Comparison of ENCODE assay signal across 19 cellular contexts in the genomic region with DNA sequence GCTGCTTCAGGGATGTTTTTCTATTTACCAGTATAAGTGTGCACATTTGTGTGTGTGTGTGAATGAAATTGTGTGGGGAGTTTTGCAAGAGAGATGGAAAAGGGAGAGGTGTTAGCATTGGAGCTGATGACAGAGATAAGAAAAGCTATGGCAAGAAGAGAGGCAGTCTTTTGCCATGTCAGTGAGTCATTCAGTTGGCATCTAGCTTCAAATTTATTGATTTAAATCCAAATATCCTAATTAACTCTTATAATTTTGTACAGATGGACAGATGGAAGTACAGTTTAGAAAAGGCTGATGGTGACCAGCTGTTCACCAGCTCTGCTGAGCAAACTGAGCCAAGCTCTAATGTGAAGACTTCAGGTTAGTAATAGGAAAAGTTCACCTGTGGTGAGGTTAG. TPM values are rescaled to one million over a fixed set of nuclear protein-coding genes. Genes with fewer than 3 reads are reported as not detected.
"Had no signal": no experiment of that assay in that cellular context is flagged by ENCODE, and none has a peak within 500 bp of the region (broad histone marks: within the 10 kb centered on the region; RNA-seq: fewer than 3 reads in every experiment).

No MANE protein-coding gene starts in this region.

- H3K9me3 Mint-ChIP-seq: activated CD4-positive, alpha-beta T cell treated with anti-CD3 and anti-CD28 coated beads, Interleukin-2, amount 10 ng/mL, durations not matched to agents 7 days and 5 days; activated naive CD4-positive, alpha-beta T cell treated with anti-CD3 and anti-CD28 coated beads, Interleukin-2, amount 50 U/mL, for 24 hours; dendritic cell treated with granulocyte-macrophage colony-stimulating factor and Interleukin-4, amounts not matched to agents 40 ng/mL and 50 ng/mL, for 4 days; effector memory CD8-positive, alpha-beta T cell; natural killer cell treated with Interleukin-12 subunit alpha and Interleukin-12 subunit beta and Interleukin-15 and Interleukin-18, amount 100 ng/mL, for 72 hours; WTC11 had no signal

- H3K36me3 ChIP-seq: left lung, spleen had no signal

- H3K4me3 ChIP-seq: left lung, psoas muscle, spleen had no signal

- H3K4me3 Mint-ChIP-seq: activated CD4-positive, alpha-beta T cell treated with anti-CD3 and anti-CD28 coated beads, Interleukin-2, amount 10 ng/mL, durations not matched to agents 7 days and 5 days; effector memory CD8-positive, alpha-beta T cell had no signal

- DNase-seq: activated CD4-positive, alpha-beta T cell treated with anti-CD3 and anti-CD28 coated beads, Interleukin-2, amount 10 ng/mL, durations not matched to agents 7 days and 5 days; activated T-cell treated with anti-CD3 and anti-CD28 coated beads for 4 hours; amygdala; effector memory CD8-positive, alpha-beta T cell; foreskin melanocyte; head of caudate nucleus; left lung; psoas muscle; spleen; stimulated activated CD4-positive, alpha-beta T cell treated with anti-CD3 and anti-CD28 coated beads, Interleukin-1b, Interleukin-23, amount 100 ng/mL, for 48 hours; stimulated activated naive CD4-positive, alpha-beta T cell; substantia nigra; trophoblast cell had no signal

- FAIRE-seq: islet of Langerhans had no signal

- H3K27ac ChIP-seq: left lung, psoas muscle had no signal

- H3K27ac Mint-ChIP-seq: activated CD4-positive, alpha-beta T cell treated with anti-CD3 and anti-CD28 coated beads, Interleukin-2, amount 10 ng/mL, durations not matched to agents 7 days and 5 days; activated naive CD4-positive, alpha-beta T cell treated with anti-CD3 and anti-CD28 coated beads, Interleukin-2, amount 50 U/mL, for 24 hours; dendritic cell treated with granulocyte-macrophage colony-stimulating factor and Interleukin-4, amounts not matched to agents 40 ng/mL and 50 ng/mL, for 4 days; effector memory CD8-positive, alpha-beta T cell; natural killer cell treated with Interleukin-12 subunit alpha and Interleukin-12 subunit beta and Interleukin-15 and Interleukin-18, amount 100 ng/mL, for 72 hours; WTC11 had no signal

- H3K36me3 Mint-ChIP-seq: activated naive CD4-positive, alpha-beta T cell treated with anti-CD3 and anti-CD28 coated beads, Interleukin-2, amount 50 U/mL, for 24 hours; natural killer cell treated with Interleukin-12 subunit alpha and Interleukin-12 subunit beta and Interleukin-15 and Interleukin-18, amount 100 ng/mL, for 72 hours; WTC11 had no signal

- H3K9me3 ChIP-seq: left lung, psoas muscle, spleen had no signal

RNA-seq across cellular contexts. Expression of gene BHLHE41, which starts 3.3 kb away (rescaled TPM):
- total RNA-seq: activated CD4-positive, alpha-beta T cell treated with anti-CD3 and anti-CD28 coated beads, Interleukin-2, amount 10 ng/mL, durations not matched to agents 7 days and 5 days; activated CD8-positive, alpha-beta memory T cell treated with anti-CD3 and anti-CD28 coated beads for 36 hours; natural killer cell treated with Interleukin-12 subunit alpha and Interleukin-12 subunit beta and Interleukin-15 and Interleukin-18, amount 100 ng/mL, for 72 hours had no signal
